In genomic region chr7:298739-299138, GRCh38 we compare ENCODE assay signal across 25 cellular contexts. TPM values are rescaled to one million over a fixed set of nuclear protein-coding genes. Genes with fewer than 3 reads are reported as not detected.
A peak's percentile ranks its signal among the peaks of the same experiment; 100 is the strongest.
DNase-seq lines count a peak whose midpoint lies in the region; ATAC-seq, FAIRE-seq and TF ChIP-seq lines count a peak whose summit lies in the region.
"Had no signal": no experiment of that assay in that cellular context is flagged by ENCODE, and none has a peak within 500 bp of the region (broad histone marks: within the 10 kb centered on the region; RNA-seq: fewer than 3 reads in every experiment).

No MANE protein-coding gene starts in this region.

- H3K36me3 Mint-ChIP-seq in natural killer cell treated with Interleukin-12 subunit alpha and Interleukin-12 subunit beta and Interleukin-15 and Interleukin-18, amount 100 ng/mL, for 72 hours: no peaks in the 10 kb centered on the region
- H3K36me3 Mint-ChIP-seq in natural killer cell: no peaks in the 10 kb centered on the region
- H3K36me3 Mint-ChIP-seq: CD4-positive, alpha-beta memory T cell had no signal

- TF ChIP-seq POLR2A in K562 (conservative IDR thresholded peaks at IDR 0.05) (no peak), prostate gland (IDR thresholded peaks at IDR 0.05) (no peak)

- POLR2A ChIA-PET in K562 (lab: Yijun Ruan, JAX): no interaction called here
- POLR2A ChIA-PET in HEK293T (lab: Yijun Ruan, JAX): no interaction called here

- no peak overlapping the region for H3K4me3 ChIP-seq in K562
- H3K4me3 ChIP-seq in prostate gland: no peak overlapping the region
- H3K4me3 ChIP-seq: A549; BLaER1 treated with 17β-estradiol and CSF1 and Interleukin-3, amounts not matched to agents 10 nM and 100 nM; GM23248; HAP-1 had no signal

- 2% methylated on average over 13 of the region's 13 CpGs for WGBS in K562 (ENCODE audit: insufficient coverage, low coverage, missing lambda C conversion rate)
- 80% methylated on average over 13 of the region's 13 CpGs for WGBS in prostate gland

- H3K4me3 Mint-ChIP-seq in natural killer cell treated with Interleukin-12 subunit alpha and Interleukin-12 subunit beta and Interleukin-15 and Interleukin-18, amount 100 ng/mL, for 72 hours: no peak overlapping the region
- H3K4me3 Mint-ChIP-seq in natural killer cell: no peak overlapping the region
- H3K4me3 Mint-ChIP-seq: CD4-positive, alpha-beta memory T cell had no signal

- no peak overlapping the region for H2AFZ ChIP-seq in K562 (ENCODE audit: low read depth, low read length)
- H2AFZ ChIP-seq: GM23248 had no signal

- no peak for TF ChIP-seq CTCF in natural killer cell (IDR thresholded peaks at IDR 0.05)
- no peak for TF ChIP-seq CTCF in K562 (IDR thresholded peaks at IDR 0.05 in 2 of 3, conservative IDR thresholded peaks at IDR 0.05 in 1 of 3; ENCODE audit: insufficient read depth in 2 of 3, low read depth in 1 of 3, low read length in 3 of 3)
- TF ChIP-seq CTCF in prostate gland (IDR thresholded peaks at IDR 0.05): no peak

- peaks cover 12% of the 10 kb centered on the region for H4K20me1 ChIP-seq in K562 (replicated peaks; ENCODE audit: control insufficient read depth, insufficient read depth, low read length)
- H4K20me1 ChIP-seq: BLaER1 treated with 17β-estradiol and CSF1 and Interleukin-3, amounts not matched to agents 10 nM and 100 nM had no signal

- H3K27ac Mint-ChIP-seq in natural killer cell treated with Interleukin-12 subunit alpha and Interleukin-12 subunit beta and Interleukin-15 and Interleukin-18, amount 100 ng/mL, for 72 hours: no peak overlapping the region
- no peak overlapping the region for H3K27ac Mint-ChIP-seq in natural killer cell
- H3K27ac Mint-ChIP-seq: CD4-positive, alpha-beta memory T cell had no signal

- H3K4me1 Mint-ChIP-seq in natural killer cell treated with Interleukin-12 subunit alpha and Interleukin-12 subunit beta and Interleukin-15 and Interleukin-18, amount 100 ng/mL, for 72 hours (ENCODE audit: low read depth in 2 of 2): no peaks in the 10 kb centered on the region
- no peaks in the 10 kb centered on the region for H3K4me1 Mint-ChIP-seq in natural killer cell
- H3K4me1 Mint-ChIP-seq: CD4-positive, alpha-beta memory T cell had no signal

- H3K36me3 ChIP-seq in K562 (ENCODE audit: control insufficient read depth, insufficient read depth, low read length) (no peaks in the 10 kb centered on the region), prostate gland (no peaks in the 10 kb centered on the region)
- H3K36me3 ChIP-seq: BE2C; BLaER1 treated with 17β-estradiol and CSF1 and Interleukin-3, amounts not matched to agents 10 nM and 100 nM; HAP-1 had no signal

- ATAC-seq in natural killer cell treated with Interleukin-12 subunit alpha and Interleukin-12 subunit beta and Interleukin-15 and Interleukin-18, amount 100 ng/mL, for 72 hours: no peak
- ATAC-seq in natural killer cell (no peak), K562 (no peak), HG02938 (IDR thresholded peaks at IDR 0.05; ENCODE audit: unreplicated experiment) (no peak)

- peaks cover 0 to 6% of the 10 kb centered on the region in 2 experiments; a peak in 1 of 5 replicates for H3K4me1 ChIP-seq in K562 (replicated peaks in 1 of 2; ENCODE audit: control insufficient read depth in 2 of 2, insufficient read depth in 2 of 2, low read length in 2 of 2)
- H3K4me1 ChIP-seq in prostate gland (replicated peaks): no peaks in the 10 kb centered on the region
- H3K4me1 ChIP-seq: A549, BE2C, HAP-1 had no signal

- in situ Hi-C loops in K562 (cut with MboI): no loop called here

- no peak for TF ChIP-seq RAD21 in K562 (CRISPR knock-in tag; conservative IDR thresholded peaks at IDR 0.05 in 1 of 2, IDR thresholded peaks at IDR 0.05 in 1 of 2)

- H3K27me3 Mint-ChIP-seq in natural killer cell treated with Interleukin-12 subunit alpha and Interleukin-12 subunit beta and Interleukin-15 and Interleukin-18, amount 100 ng/mL, for 72 hours: no peaks in the 10 kb centered on the region
- no peaks in the 10 kb centered on the region for H3K27me3 Mint-ChIP-seq in natural killer cell (ENCODE audit: low read depth in 2 of 2)

- peaks cover 4% of the 10 kb centered on the region for H3K9me1 ChIP-seq in K562 (ENCODE audit: control insufficient read depth, insufficient read depth, low read length)

- DNase-seq in natural killer cell treated with Interleukin-12 subunit alpha and Interleukin-12 subunit beta and Interleukin-15 and Interleukin-18, amount 100 ng/mL, for 72 hours (ENCODE audit: low spot score): peak; percentile 50
- DNase-seq in natural killer cell: no peak
- no peak for DNase-seq in K562 (ENCODE audit: extremely low read depth in 1 of 4, low spot score in 3 of 4)
- peak; percentile 33 for DNase-seq in mesenteric fat pad (ENCODE audit: low spot score)
- DNase-seq in prostate gland (ENCODE audit: low spot score): no peak
- DNase-seq in HEK293T (ENCODE audit: extremely low spot score): no peak
- DNase-seq: 8988T; ACHN; AML-193; BE2C; Calu3; CD4-positive, alpha-beta memory T cell; COR-L47; DMS53; DMS79 treated with DMSO at 0.1 percent for 48 hours; GM23248 had no signal

- no peak for TF ChIP-seq EP300 in K562 (IDR thresholded peaks at IDR 0.05; ENCODE audit: low read length)

- no peak overlapping the region for H3K9ac ChIP-seq in K562 (ENCODE audit: insufficient read depth in 1 of 2, low read depth in 2 of 2, low read length in 2 of 2)
- H3K9ac ChIP-seq: BLaER1 treated with 17β-estradiol and CSF1 and Interleukin-3, amounts not matched to agents 10 nM and 100 nM; GM23248 had no signal

- no TSS peak for BruUV-seq in K562 (replicated peaks; lab: Mats Ljungman, UMichigan)

- intact Hi-C loops in natural killer cell (cut with micrococcal nuclease): no loop called here
- intact Hi-C loops in K562 (cut with micrococcal nuclease): no loop called here
- intact Hi-C loops in prostate gland (cut with DNase I): no loop called here

- H3K4me2 ChIP-seq in K562 (ENCODE audit: insufficient read depth, low read length): no peak overlapping the region
- H3K4me2 ChIP-seq: A549; BLaER1 treated with 17β-estradiol and CSF1 and Interleukin-3, amounts not matched to agents 10 nM and 100 nM had no signal

- H3K9me3 Mint-ChIP-seq in natural killer cell treated with Interleukin-12 subunit alpha and Interleukin-12 subunit beta and Interleukin-15 and Interleukin-18, amount 100 ng/mL, for 72 hours: no peaks in the 10 kb centered on the region
- no peaks in the 10 kb centered on the region for H3K9me3 Mint-ChIP-seq in natural killer cell
- H3K9me3 Mint-ChIP-seq: CD4-positive, alpha-beta memory T cell had no signal

- H3K27me3 ChIP-seq in K562 (ENCODE audit: control insufficient read depth in 2 of 2, insufficient read depth in 2 of 2, low read length in 2 of 2): peaks cover 29 to 88% of the 10 kb centered on the region in 2 experiments
- H3K27me3 ChIP-seq in prostate gland (replicated peaks; ENCODE audit: insufficient read depth): no peaks in the 10 kb centered on the region
- H3K27me3 ChIP-seq: BLaER1 treated with 17β-estradiol and CSF1 and Interleukin-3, amounts not matched to agents 10 nM and 100 nM had no signal

- no peaks in the 10 kb centered on the region for H3K9me3 ChIP-seq in K562 (replicated peaks; ENCODE audit: control insufficient read depth, insufficient read depth, low read depth, low read length)
- no peaks in the 10 kb centered on the region for H3K9me3 ChIP-seq in prostate gland
- H3K9me3 ChIP-seq: A549; BE2C; BLaER1 treated with 17β-estradiol and CSF1 and Interleukin-3, amounts not matched to agents 10 nM and 100 nM; HAP-1 had no signal

- H3K79me2 ChIP-seq in K562 (ENCODE audit: control insufficient read depth, insufficient read depth, low read length): no peaks in the 10 kb centered on the region

- H3K27ac ChIP-seq in K562 (ENCODE audit: extremely low read depth, low read depth, low read length): no peak overlapping the region
- H3K27ac ChIP-seq in prostate gland: no peak overlapping the region
- H3K27ac ChIP-seq: A549; BLaER1 treated with 17β-estradiol and CSF1 and Interleukin-3, amounts not matched to agents 10 nM and 100 nM; GM23248 had no signal

- CTCF ChIA-PET in K562 (lab: Yijun Ruan, JAX; ENCODE audit: low intra/inter-chr PET ratio): no interaction called here
- CTCF ChIA-PET in HEK293T (lab: Yijun Ruan, JAX): no interaction called here

- no peak for FAIRE-seq in K562 (lab: Jason Lieb, UNC)
- FAIRE-seq: A549, G401.6, GM12892, GM19239, H1 had no signal

TF ChIP-seq in K562, 482 proteins besides CTCF, POLR2A, EP300 and RAD21 (continues in another document):
- TF ChIP-seq TOE1 (IDR thresholded peaks at IDR 0.05; ENCODE audit: borderline replicate concordance): no peak
- no peak for TF ChIP-seq TOE1 (CRISPR knock-in tag; IDR thresholded peaks at IDR 0.05; ENCODE audit: borderline replicate concordance, low read depth)
- no peak for TF ChIP-seq NCOA6 (IDR thresholded peaks at IDR 0.05)

TF ChIP-seq in HEK293T, 16 proteins besides CTCF, POLR2A, EP300 and RAD21:
- TF ChIP-seq NFRKB (IDR thresholded peaks at IDR 0.05): no peak
- no peak for TF ChIP-seq FOXM1 (IDR thresholded peaks at IDR 0.05; ENCODE audit: borderline replicate concordance)
- TF ChIP-seq ELF4 (IDR thresholded peaks at IDR 0.05): no peak
- no peak for TF ChIP-seq SP1 (IDR thresholded peaks at IDR 0.05)
- TF ChIP-seq TARDBP (IDR thresholded peaks at IDR 0.05): no peak
- TF ChIP-seq BHLHE40 (IDR thresholded peaks at IDR 0.05; ENCODE audit: borderline replicate concordance): no peak

RNA-seq across cellular contexts. Expression of gene FOXL3, which starts 8.8 kb away (rescaled TPM):
- total RNA-seq in natural killer cell treated with Interleukin-12 subunit alpha and Interleukin-12 subunit beta and Interleukin-15 and Interleukin-18, amount 100 ng/mL, for 72 hours: not detected
- total RNA-seq in natural killer cell (not detected), K562 (2014; rRNA removed) (not detected in 2 replicates), K562 (2014; rRNA removed; fragmentation: Illumina TruSeq; extraction: Trizol) (not detected in 2 replicates), K562 (2015; rRNA removed; fragmentation: Illumina TruSeq; extraction: Trizol) (not detected in 2 replicates), K562 (2021) (not detected in 2 replicates), mesenteric fat pad (not detected), prostate gland (not detected)
- total RNA-seq in K562 (2011; cell fraction: chromatin; rRNA removed; ENCODE audit: low replicate concordance): not detected in 2 replicates
- not detected in 2 replicates for total RNA-seq in K562 (2011; cell fraction: nucleolus; rRNA removed)
- total RNA-seq in K562 (2011; cell fraction: nucleoplasm; rRNA removed): not detected in 2 replicates
- polyA plus RNA-seq in K562 (2011; rRNA removed) (not detected in 2 replicates), K562 (2014; fragmentation: Illumina TruSeq; extraction: Trizol) (not detected in 2 replicates), K562 (2014; fragmentation: Nextera tagmentation; extraction: Ambion mirVana) (not detected), K562 (2014; rRNA removed) (not detected in 2 replicates)
- not detected in 2 replicates for polyA plus RNA-seq in K562 (2011; cell fraction: cytosol; rRNA removed)
- not detected in 2 replicates for polyA plus RNA-seq in K562 (2011; cell fraction: nucleus; rRNA removed)
- not detected in 2 replicates for polyA plus RNA-seq in K562 (2012)
- not detected in 2 replicates for polyA minus RNA-seq in K562 (2011; rRNA and poly(A)+ RNA removed)
- polyA minus RNA-seq in K562 (2011; cell fraction: cytosol; rRNA and poly(A)+ RNA removed): not detected in 2 replicates
- polyA minus RNA-seq in K562 (2011; cell fraction: nucleus; rRNA and poly(A)+ RNA removed): not detected in 2 replicates
- total RNA-seq: Calu3; CD4-positive, alpha-beta memory T cell; Daoy; GM23248; H1 had no signal
- polyA plus RNA-seq: A549; CD4-positive, alpha-beta memory T cell; GM23248; H1 had no signal

Comparison
In these comparisons a context has a peak if more than half of its experiments do, and no peak if none do; other contexts are left out.
1. DNase-seq: peak in natural killer cell treated with Interleukin-12 subunit alpha and Interleukin-12 subunit beta and Interleukin-15 and Interleukin-18, amount 100 ng/mL, for 72 hours (single experiment) and mesenteric fat pad (single experiment); none in natural killer cell (single experiment), K562 (0 of 4), prostate gland (single experiment) and HEK293T (single experiment).